ENCODE assay signal across 8 cellular contexts in genomic region chr11:72249961-72250360, GRCh38. TPM values are rescaled to one million over a fixed set of nuclear protein-coding genes. Genes with fewer than 3 reads are reported as not detected.
"Had no signal": no experiment of that assay in that cellular context is flagged by ENCODE, and none has a peak within 500 bp of the region (broad histone marks: within the 10 kb centered on the region; RNA-seq: fewer than 3 reads in every experiment).

No MANE protein-coding gene starts in this region.

- FAIRE-seq: HTR-8/SVneo, K562 had no signal

- H3K36me3 Mint-ChIP-seq: IgD-negative memory B cell had no signal

- H3K4me3 ChIP-seq: K562 had no signal

- H3K27ac Mint-ChIP-seq: IgD-negative memory B cell had no signal

- DNase-seq: IMR-90, KBM-7 had no signal

- H3K27ac ChIP-seq: HL-60 had no signal

- H3K9me3 Mint-ChIP-seq: IgD-negative memory B cell had no signal

RNA-seq across cellular contexts. Expression of gene PHOX2A, which starts 6.0 kb away (rescaled TPM):
- total RNA-seq: HT-29, HT1080, IMR-90, K562 had no signal
- polyA plus RNA-seq: IgD-negative memory B cell, IMR-90, K562 had no signal

RNA-seq across cellular contexts. Expression of gene FOLR2, which starts 33.4 kb away (rescaled TPM):
- total RNA-seq: HT-29, HT1080, IMR-90, K562 had no signal
- polyA plus RNA-seq: IMR-90 had no signal

RNA-seq across cellular contexts. Expression of gene FOLR1, which starts 58.0 kb away (rescaled TPM):
- total RNA-seq: HT1080, IMR-90 had no signal
- polyA plus RNA-seq: IgD-negative memory B cell had no signal
